Comparison of ENCODE assay signal across 21 cellular contexts in genomic region chr2:45282646-45283045, GRCh38.
"Had no signal": no experiment of that assay in that cellular context is flagged by ENCODE, and none has a peak within 500 bp of the region (broad histone marks: within the 10 kb centered on the region; RNA-seq: fewer than 3 reads in every experiment).

No MANE protein-coding gene starts in this region.

- H3K27ac ChIP-seq: cardiac muscle cell, left lung, ovary, prostate gland, upper lobe of left lung had no signal

- ATAC-seq: activated T-cell treated with anti-CD3 and anti-CD28 coated beads, Interleukin-2, amount 50 U/mL, for 4 hours; left lung; naive thymus-derived CD8-positive, alpha-beta T cell; stimulated activated naive B cell treated with anti-CD40 and anti-IgM and Interleukin-4, amounts not matched to agents 10 μg/mL and 1 μg/mL and 100 μg/mL, for 72 hours; WTC11 had no signal

- DNase-seq: activated CD4-positive, alpha-beta T cell treated with anti-CD3 and anti-CD28 coated beads, Interleukin-2, amount 50 U/mL, for 4 hours; activated CD8-positive, alpha-beta memory T cell treated with anti-CD3 and anti-CD28 coated beads for 24 hours; activated CD8-positive, alpha-beta memory T cell treated with anti-CD3 and anti-CD28 coated beads, Interleukin-2, amount 50 U/mL, for 4 hours; activated naive CD4-positive, alpha-beta T cell treated with Interleukin-2 at 50 U/mL for 16 hours; activated naive CD8-positive, alpha-beta T cell treated with anti-CD3 and anti-CD28 coated beads for 36 hours; activated T-cell treated with anti-CD3 and anti-CD28 coated beads, Interleukin-2, amount 50 U/mL, for 4 hours; effector CD4-positive, alpha-beta T cell; foreskin melanocyte; immature natural killer cell; left lung; naive thymus-derived CD8-positive, alpha-beta T cell; ovary; stimulated activated CD4-positive, alpha-beta T cell treated with anti-CD3 and anti-CD28 coated beads, Interleukin-2, amount 100 ng/mL, for 48 hours; stimulated activated CD8-positive, alpha-beta memory T cell treated with anti-CD3 and anti-CD28 coated beads, Interleukin-4, amount 100 ng/mL, for 48 hours; stimulated activated naive B cell treated with anti-CD40 and anti-IgM and Interleukin-4, amounts not matched to agents 10 μg/mL and 1 μg/mL and 100 μg/mL, for 72 hours; T1000; upper lobe of left lung had no signal

- H3K9me3 ChIP-seq: left lung, ovary, prostate gland, upper lobe of left lung had no signal

- H3K27me3 ChIP-seq: cardiac muscle cell, ovary, upper lobe of left lung had no signal

- H3K36me3 ChIP-seq: cardiac muscle cell, left lung, ovary, prostate gland, upper lobe of left lung had no signal

- H3K4me1 ChIP-seq: left lung, prostate gland, upper lobe of left lung had no signal

- H3K4me3 ChIP-seq: cardiac muscle cell, left lung, lung, ovary, prostate gland, upper lobe of left lung had no signal
